In genomic region chr6:108782231-108783041, GRCh38 we compare ENCODE assay signal across 1 cellular context.
TF ChIP-seq lines count a peak whose summit lies in the region.

No MANE protein-coding gene starts in this region.

TF ChIP-seq in WTC11, 78 proteins besides CTCF, POLR2A, EP300 and RAD21 (continued from another document):
- TF ChIP-seq STAT6 (CRISPR knock-in tag; conservative IDR thresholded peaks at IDR 0.05; ENCODE audit: low read depth) = no peak
- no peak for TF ChIP-seq NFYB (CRISPR knock-in tag; conservative IDR thresholded peaks at IDR 0.05; ENCODE audit: low read depth)
- TF ChIP-seq ZBTB21 (CRISPR knock-in tag; IDR thresholded peaks at IDR 0.05; ENCODE audit: borderline replicate concordance) = no peak
- TF ChIP-seq NR3C1 (CRISPR knock-in tag; conservative IDR thresholded peaks at IDR 0.05; ENCODE audit: low read depth) = no peak
- TF ChIP-seq MAX (CRISPR knock-in tag; IDR thresholded peaks at IDR 0.05) = peak; percentile 81
- TF ChIP-seq USF2 (CRISPR knock-in tag; IDR thresholded peaks at IDR 0.05) = peak; percentile 57
- TF ChIP-seq ZNF532 (CRISPR knock-in tag; IDR thresholded peaks at IDR 0.05; ENCODE audit: borderline replicate concordance) = no peak
